In the genomic region with DNA sequence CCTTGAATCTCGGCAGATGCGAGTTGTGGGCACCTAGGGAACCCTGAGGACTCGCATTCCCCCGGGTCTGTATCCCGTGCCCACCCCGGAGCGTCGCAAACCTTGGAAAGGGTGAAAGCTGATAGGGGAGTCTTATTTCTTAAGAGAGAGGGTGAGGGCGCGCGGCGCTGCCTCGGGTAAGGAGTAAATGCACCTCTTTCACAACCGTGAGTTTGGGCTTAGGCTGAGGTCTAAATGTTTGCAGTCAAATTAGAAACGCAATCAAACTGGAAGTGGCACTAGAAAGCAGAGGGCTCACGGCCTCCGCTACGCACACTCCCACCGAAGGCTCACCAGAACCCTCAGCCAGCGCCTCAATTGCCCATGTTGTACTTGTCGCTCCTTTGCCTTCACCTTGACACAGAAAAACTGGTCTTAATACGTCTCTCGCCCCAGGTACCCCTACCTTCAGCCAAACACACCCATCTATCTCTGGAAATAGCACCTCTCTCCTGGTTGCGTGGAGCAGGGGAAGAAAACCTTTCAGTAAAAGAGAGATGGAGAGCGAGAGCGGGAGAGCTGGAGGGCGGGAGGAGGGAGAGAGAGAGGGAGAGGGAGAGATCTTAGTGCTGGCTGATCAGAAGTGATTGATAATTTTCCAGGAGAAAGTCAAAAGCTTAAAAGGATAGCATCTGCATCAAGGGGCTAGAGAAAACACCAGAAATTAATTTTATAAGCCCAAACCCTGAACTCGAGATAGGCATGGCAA, we compare ENCODE assay signal across 1 cellular context.
TF ChIP-seq lines count a peak whose summit lies in the region.

No MANE protein-coding gene starts in this region.

TF ChIP-seq in GM12878, 131 proteins besides CTCF, POLR2A, EP300 and RAD21 (continued from another document):
- TF ChIP-seq, protein P1, sequence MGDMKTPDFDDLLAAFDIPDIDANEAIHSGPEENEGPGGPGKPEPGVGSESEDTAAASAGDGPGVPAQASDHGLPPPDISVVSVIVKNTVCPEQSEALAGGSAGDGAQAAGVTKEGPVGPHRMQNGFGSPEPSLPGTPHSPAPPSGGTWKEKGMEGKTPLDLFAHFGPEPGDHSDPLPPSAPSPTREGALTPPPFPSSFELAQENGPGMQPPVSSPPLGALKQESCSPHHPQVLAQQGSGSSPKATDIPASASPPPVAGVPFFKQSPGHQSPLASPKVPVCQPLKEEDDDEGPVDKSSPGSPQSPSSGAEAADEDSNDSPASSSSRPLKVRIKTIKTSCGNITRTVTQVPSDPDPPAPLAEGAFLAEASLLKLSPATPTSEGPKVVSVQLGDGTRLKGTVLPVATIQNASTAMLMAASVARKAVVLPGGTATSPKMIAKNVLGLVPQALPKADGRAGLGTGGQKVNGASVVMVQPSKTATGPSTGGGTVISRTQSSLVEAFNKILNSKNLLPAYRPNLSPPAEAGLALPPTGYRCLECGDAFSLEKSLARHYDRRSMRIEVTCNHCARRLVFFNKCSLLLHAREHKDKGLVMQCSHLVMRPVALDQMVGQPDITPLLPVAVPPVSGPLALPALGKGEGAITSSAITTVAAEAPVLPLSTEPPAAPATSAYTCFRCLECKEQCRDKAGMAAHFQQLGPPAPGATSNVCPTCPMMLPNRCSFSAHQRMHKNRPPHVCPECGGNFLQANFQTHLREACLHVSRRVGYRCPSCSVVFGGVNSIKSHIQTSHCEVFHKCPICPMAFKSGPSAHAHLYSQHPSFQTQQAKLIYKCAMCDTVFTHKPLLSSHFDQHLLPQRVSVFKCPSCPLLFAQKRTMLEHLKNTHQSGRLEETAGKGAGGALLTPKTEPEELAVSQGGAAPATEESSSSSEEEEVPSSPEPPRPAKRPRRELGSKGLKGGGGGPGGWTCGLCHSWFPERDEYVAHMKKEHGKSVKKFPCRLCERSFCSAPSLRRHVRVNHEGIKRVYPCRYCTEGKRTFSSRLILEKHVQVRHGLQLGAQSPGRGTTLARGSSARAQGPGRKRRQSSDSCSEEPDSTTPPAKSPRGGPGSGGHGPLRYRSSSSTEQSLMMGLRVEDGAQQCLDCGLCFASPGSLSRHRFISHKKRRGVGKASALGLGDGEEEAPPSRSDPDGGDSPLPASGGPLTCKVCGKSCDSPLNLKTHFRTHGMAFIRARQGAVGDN (IDR thresholded peaks at IDR 0.05): no peak
- TF ChIP-seq NFIC (IDR thresholded peaks at IDR 0.05; ENCODE audit: low read depth, low read length) (no peak), JUNB (IDR thresholded peaks at IDR 0.05) (no peak), NFXL1 (IDR thresholded peaks at IDR 0.05; ENCODE audit: borderline replicate concordance) (no peak), TAF1 (IDR thresholded peaks at IDR 0.05; ENCODE audit: borderline replicate concordance, low read depth, low read length) (no peak), SRF (IDR thresholded peaks at IDR 0.05; ENCODE audit: low read depth in 2 of 2, low read length in 2 of 2) (no peak)
- TF ChIP-seq, protein P2, sequence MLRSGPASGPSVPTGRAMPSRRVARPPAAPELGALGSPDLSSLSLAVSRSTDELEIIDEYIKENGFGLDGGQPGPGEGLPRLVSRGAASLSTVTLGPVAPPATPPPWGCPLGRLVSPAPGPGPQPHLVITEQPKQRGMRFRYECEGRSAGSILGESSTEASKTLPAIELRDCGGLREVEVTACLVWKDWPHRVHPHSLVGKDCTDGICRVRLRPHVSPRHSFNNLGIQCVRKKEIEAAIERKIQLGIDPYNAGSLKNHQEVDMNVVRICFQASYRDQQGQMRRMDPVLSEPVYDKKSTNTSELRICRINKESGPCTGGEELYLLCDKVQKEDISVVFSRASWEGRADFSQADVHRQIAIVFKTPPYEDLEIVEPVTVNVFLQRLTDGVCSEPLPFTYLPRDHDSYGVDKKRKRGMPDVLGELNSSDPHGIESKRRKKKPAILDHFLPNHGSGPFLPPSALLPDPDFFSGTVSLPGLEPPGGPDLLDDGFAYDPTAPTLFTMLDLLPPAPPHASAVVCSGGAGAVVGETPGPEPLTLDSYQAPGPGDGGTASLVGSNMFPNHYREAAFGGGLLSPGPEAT (IDR thresholded peaks at IDR 0.05; ENCODE audit: low read depth): no peak
